Comparison of ENCODE assay signal across 14 cellular contexts in genomic region chr7:50676079-50676478, GRCh38.
DNase-seq lines count a peak whose midpoint lies in the region; ATAC-seq and TF ChIP-seq lines count a peak whose summit lies in the region.
"Had no signal": no experiment of that assay in that cellular context is flagged by ENCODE, and none has a peak within 500 bp of the region (broad histone marks: within the 10 kb centered on the region; RNA-seq: fewer than 3 reads in every experiment).

No MANE protein-coding gene starts in this region.

- H3K4me3 ChIP-seq in heart left ventricle = no peak overlapping the region
- H3K4me3 ChIP-seq in body of pancreas = no peak overlapping the region
- H3K4me3 ChIP-seq in lower lobe of right lung = no peak overlapping the region
- H3K4me3 ChIP-seq in skeletal muscle tissue (ENCODE audit: low read length in 3 of 3) = no peak overlapping the region

- H3K27ac ChIP-seq in heart left ventricle (peak overlapping the region in 3 of 12 donors; percentile 21 to 39 (median 32)), body of pancreas (peak overlapping the region in 3 of 4 donors; percentile 61 to 67 (median 67)), lower lobe of right lung (no peak overlapping the region), skeletal muscle tissue (ENCODE audit: low read depth, low read length) (peak overlapping the region; percentile 26)

- peak; percentile 8 for ATAC-seq in Right ventricle myocardium superior (ENCODE audit: poor library complexity)
- no peak for ATAC-seq in heart left ventricle
- ATAC-seq in body of pancreas = no peak
- peak; percentile 59 to 65 for ATAC-seq in lower lobe of right lung
- no peak for ATAC-seq in activated CD4-positive, CD25-positive, alpha-beta regulatory T cell treated with anti-CD3 and anti-CD28 coated beads, Interleukin-2, amount 50 U/mL, for 24 hours
- ATAC-seq in GM18511 (IDR thresholded peaks at IDR 0.05; ENCODE audit: unreplicated experiment) = no peak
- ATAC-seq in GM21825 (IDR thresholded peaks at IDR 0.05; ENCODE audit: unreplicated experiment) = no peak
- ATAC-seq: HCT116 had no signal

- 39 to 70% (median 54%) methylated on average over 4 to 5 of the region's 5 CpGs for WGBS in heart left ventricle, 4 donors
- 25 to 36% methylated on average over 5 of the region's 5 CpGs for WGBS in body of pancreas, 2 donors

- no peak for TF ChIP-seq POLR2A in heart left ventricle (IDR thresholded peaks at IDR 0.05)
- no peak for TF ChIP-seq POLR2A in body of pancreas (IDR thresholded peaks at IDR 0.05)

- no peaks in the 10 kb centered on the region for H3K27me3 ChIP-seq in heart left ventricle
- H3K27me3 ChIP-seq in body of pancreas = no peaks in the 10 kb centered on the region
- no peaks in the 10 kb centered on the region for H3K27me3 ChIP-seq in lower lobe of right lung (ENCODE audit: low read depth)
- no peaks in the 10 kb centered on the region for H3K27me3 ChIP-seq in skeletal muscle tissue (ENCODE audit: control insufficient read depth in 3 of 3, insufficient read depth in 3 of 3, low read length in 3 of 3)

- TF ChIP-seq CTCF in heart left ventricle (IDR thresholded peaks at IDR 0.05) (no peak), body of pancreas (IDR thresholded peaks at IDR 0.05) (no peak), lower lobe of right lung (IDR thresholded peaks at IDR 0.05) (no peak)

- intact Hi-C loops in Right ventricle myocardium superior (cut with DNase I) (loop anchor here (5.0 kb wide), 1 partner anchor 209 kb away; no protein-coding TSS in a partner anchor), heart left ventricle (cut with DNase I) (loop anchor here in 9 of 10 donors (5.0 to 10.0 kb wide), 6 partner anchors 34 to 581 kb away; partner anchors contain the start of gene ZPBP (in 1 of the 9)), body of pancreas (cut with DNase I) (no loop called here), lower lobe of right lung (cut with DNase I) (no loop called here)

- H3K9me3 ChIP-seq in heart left ventricle (peaks cover 0 to 4% (median 0%) of the 10 kb centered on the region in 12 donors), body of pancreas (no peaks in the 10 kb centered on the region), lower lobe of right lung (no peaks in the 10 kb centered on the region), skeletal muscle tissue (ENCODE audit: control insufficient read depth in 3 of 3, low read length in 3 of 3) (no peaks in the 10 kb centered on the region)

- H3K36me3 ChIP-seq in heart left ventricle (peaks cover 0 to 28% (median 16%) of the 10 kb centered on the region in 9 donors), body of pancreas (replicated peaks in 1 of 2; ENCODE audit: insufficient read depth in 1 of 2, low read depth in 2 of 2) (peaks cover 0 to 8% of the 10 kb centered on the region in 2 donors), lower lobe of right lung (peaks cover 27% of the 10 kb centered on the region), skeletal muscle tissue (ENCODE audit: control insufficient read depth in 3 of 3, insufficient read depth in 3 of 3, low read length in 3 of 3) (peaks cover 5 to 9% (median 7%) of the 10 kb centered on the region in 3 donors)

- H3K4me1 ChIP-seq in heart left ventricle (peaks cover 6 to 64% (median 44%) of the 10 kb centered on the region in 12 donors), body of pancreas (peaks cover 82% of the 10 kb centered on the region), lower lobe of right lung (peaks cover 37% of the 10 kb centered on the region), skeletal muscle tissue (ENCODE audit: control insufficient read depth in 3 of 3, insufficient read depth in 3 of 3, low read length in 3 of 3) (peaks cover 52 to 67% (median 62%) of the 10 kb centered on the region in 3 donors)

- DNase-seq in Right ventricle myocardium superior = no peak
- no peak for DNase-seq in heart left ventricle
- DNase-seq in body of pancreas = no peak
- no peak for DNase-seq in lower lobe of right lung
- DNase-seq: 8988T, DMS53, NCI-H1417 treated with DMSO at 0.1 percent for 48 hours, NCI-H2029 treated with DMSO at 0.1 percent for 48 hours, NCI-H524 had no signal

- no peak overlapping the region for H3K9ac ChIP-seq in skeletal muscle tissue (ENCODE audit: low read depth in 1 of 3, low read length in 3 of 3)

Comparison
In these comparisons a context has a peak if more than half of its experiments do, and no peak if none do; other contexts are left out.
1. ATAC-seq: peak in Right ventricle myocardium superior (single experiment) and lower lobe of right lung (2 of 2); none in heart left ventricle (0 of 4), body of pancreas (single experiment), activated CD4-positive, CD25-positive, alpha-beta regulatory T cell treated with anti-CD3 and anti-CD28 coated beads, Interleukin-2, amount 50 U/mL, for 24 hours (0 of 2), GM18511 (single experiment) and GM21825 (single experiment).
2. intact Hi-C loops: an anchor here in Right ventricle myocardium superior (5.0 kb wide) and heart left ventricle (5.0 to 10.0 kb wide); none called in body of pancreas and lower lobe of right lung.